Comparison of ENCODE assay signal across 1 cellular context in the genomic region with DNA sequence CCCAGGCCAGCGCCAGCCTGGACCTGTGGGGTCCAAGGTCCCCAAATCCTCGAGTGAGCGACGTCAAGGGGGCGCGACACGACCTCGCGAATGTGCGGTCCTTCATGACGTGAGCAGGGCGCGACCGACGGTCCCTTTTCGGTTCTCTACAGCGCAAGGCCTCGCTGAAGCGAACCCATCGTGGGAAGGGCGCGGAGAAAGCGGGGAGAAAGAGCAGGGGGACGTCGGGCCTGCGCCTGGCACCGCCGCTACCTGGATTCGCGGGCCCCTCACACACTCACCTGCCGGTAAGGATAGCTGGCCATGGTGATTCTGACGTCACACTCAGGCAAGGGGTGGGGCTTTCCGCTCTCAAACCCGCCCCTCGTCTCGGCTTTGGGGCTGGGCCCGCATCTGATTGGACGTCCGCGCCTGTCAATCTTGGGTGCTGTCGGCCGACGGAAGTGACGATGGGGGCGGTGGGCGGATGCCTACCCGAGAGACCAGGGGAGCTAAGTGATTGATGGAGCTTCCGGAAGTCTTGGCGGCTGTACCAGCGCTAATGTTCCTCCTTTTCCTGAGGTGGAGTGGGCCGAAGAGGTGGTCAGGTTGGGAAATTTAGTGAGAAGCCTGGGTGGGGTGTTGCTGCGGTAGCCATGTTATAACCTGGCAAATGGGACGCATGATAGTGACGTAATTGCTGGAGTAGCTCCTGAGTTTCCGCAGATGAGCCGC.
TF ChIP-seq lines count a peak whose summit lies in the region.

A gene with protein sequence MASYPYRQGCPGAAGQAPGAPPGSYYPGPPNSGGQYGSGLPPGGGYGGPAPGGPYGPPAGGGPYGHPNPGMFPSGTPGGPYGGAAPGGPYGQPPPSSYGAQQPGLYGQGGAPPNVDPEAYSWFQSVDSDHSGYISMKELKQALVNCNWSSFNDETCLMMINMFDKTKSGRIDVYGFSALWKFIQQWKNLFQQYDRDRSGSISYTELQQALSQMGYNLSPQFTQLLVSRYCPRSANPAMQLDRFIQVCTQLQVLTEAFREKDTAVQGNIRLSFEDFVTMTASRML (minus strand): TSS at position 317 of the 714 bp plus-strand sequence. CDS start 12 bp downstream, at position 305.

TF ChIP-seq in HEK293, 187 proteins besides CTCF, POLR2A, EP300 and RAD21 (continued from another document):
- TF ChIP-seq, protein P1, sequence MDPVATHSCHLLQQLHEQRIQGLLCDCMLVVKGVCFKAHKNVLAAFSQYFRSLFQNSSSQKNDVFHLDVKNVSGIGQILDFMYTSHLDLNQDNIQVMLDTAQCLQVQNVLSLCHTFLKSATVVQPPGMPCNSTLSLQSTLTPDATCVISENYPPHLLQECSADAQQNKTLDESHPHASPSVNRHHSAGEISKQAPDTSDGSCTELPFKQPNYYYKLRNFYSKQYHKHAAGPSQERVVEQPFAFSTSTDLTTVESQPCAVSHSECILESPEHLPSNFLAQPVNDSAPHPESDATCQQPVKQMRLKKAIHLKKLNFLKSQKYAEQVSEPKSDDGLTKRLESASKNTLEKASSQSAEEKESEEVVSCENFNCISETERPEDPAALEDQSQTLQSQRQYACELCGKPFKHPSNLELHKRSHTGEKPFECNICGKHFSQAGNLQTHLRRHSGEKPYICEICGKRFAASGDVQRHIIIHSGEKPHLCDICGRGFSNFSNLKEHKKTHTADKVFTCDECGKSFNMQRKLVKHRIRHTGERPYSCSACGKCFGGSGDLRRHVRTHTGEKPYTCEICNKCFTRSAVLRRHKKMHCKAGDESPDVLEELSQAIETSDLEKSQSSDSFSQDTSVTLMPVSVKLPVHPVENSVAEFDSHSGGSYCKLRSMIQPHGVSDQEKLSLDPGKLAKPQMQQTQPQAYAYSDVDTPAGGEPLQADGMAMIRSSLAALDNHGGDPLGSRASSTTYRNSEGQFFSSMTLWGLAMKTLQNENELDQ (tag by site-specific recombination; IDR thresholded peaks at IDR 0.05; ENCODE audit: low read depth), result no peak
- TF ChIP-seq ZNF394 (tag by site-specific recombination; IDR thresholded peaks at IDR 0.05; ENCODE audit: borderline replicate concordance) (peak; percentile 100), MYNN (tag by site-specific recombination; IDR thresholded peaks at IDR 0.05; ENCODE audit: borderline replicate concordance) (peak; percentile 27; the same call in 1 of the 2 replicates), ZNF157 (tag by site-specific recombination; IDR thresholded peaks at IDR 0.05) (no peak), ZNF10 (tag by site-specific recombination; IDR thresholded peaks at IDR 0.05) (no peak), SP7 (tag by site-specific recombination; IDR thresholded peaks at IDR 0.05) (peak; percentile 83), ZFP41 (tag by site-specific recombination; IDR thresholded peaks at IDR 0.05; ENCODE audit: borderline replicate concordance) (no peak), ZNF501 (tag by site-specific recombination; IDR thresholded peaks at IDR 0.05) (peak; percentile 80; the same call in 1 of the 2 replicates), ZNF223 (tag by site-specific recombination; IDR thresholded peaks at IDR 0.05) (no peak), ZNF211 (tag by site-specific recombination; IDR thresholded peaks at IDR 0.05; ENCODE audit: low read depth) (no peak), ZBTB21 (tag by site-specific recombination; IDR thresholded peaks at IDR 0.05) (peak; percentile 100), SP3 (tag by site-specific recombination; IDR thresholded peaks at IDR 0.05) (peak; percentile 100)
- TF ChIP-seq, protein P2, sequence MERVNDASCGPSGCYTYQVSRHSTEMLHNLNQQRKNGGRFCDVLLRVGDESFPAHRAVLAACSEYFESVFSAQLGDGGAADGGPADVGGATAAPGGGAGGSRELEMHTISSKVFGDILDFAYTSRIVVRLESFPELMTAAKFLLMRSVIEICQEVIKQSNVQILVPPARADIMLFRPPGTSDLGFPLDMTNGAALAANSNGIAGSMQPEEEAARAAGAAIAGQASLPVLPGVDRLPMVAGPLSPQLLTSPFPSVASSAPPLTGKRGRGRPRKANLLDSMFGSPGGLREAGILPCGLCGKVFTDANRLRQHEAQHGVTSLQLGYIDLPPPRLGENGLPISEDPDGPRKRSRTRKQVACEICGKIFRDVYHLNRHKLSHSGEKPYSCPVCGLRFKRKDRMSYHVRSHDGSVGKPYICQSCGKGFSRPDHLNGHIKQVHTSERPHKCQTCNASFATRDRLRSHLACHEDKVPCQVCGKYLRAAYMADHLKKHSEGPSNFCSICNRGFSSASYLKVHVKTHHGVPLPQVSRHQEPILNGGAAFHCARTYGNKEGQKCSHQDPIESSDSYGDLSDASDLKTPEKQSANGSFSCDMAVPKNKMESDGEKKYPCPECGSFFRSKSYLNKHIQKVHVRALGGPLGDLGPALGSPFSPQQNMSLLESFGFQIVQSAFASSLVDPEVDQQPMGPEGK (tag by site-specific recombination; IDR thresholded peaks at IDR 0.05), result peak; percentile 66; the same call in 1 of the 2 replicates
- TF ChIP-seq, protein P3, sequence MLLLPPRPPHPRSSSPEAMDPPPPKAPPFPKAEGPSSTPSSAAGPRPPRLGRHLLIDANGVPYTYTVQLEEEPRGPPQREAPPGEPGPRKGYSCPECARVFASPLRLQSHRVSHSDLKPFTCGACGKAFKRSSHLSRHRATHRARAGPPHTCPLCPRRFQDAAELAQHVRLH (tag by site-specific recombination; IDR thresholded peaks at IDR 0.05), result peak; percentile 99
- TF ChIP-seq, protein P4, sequence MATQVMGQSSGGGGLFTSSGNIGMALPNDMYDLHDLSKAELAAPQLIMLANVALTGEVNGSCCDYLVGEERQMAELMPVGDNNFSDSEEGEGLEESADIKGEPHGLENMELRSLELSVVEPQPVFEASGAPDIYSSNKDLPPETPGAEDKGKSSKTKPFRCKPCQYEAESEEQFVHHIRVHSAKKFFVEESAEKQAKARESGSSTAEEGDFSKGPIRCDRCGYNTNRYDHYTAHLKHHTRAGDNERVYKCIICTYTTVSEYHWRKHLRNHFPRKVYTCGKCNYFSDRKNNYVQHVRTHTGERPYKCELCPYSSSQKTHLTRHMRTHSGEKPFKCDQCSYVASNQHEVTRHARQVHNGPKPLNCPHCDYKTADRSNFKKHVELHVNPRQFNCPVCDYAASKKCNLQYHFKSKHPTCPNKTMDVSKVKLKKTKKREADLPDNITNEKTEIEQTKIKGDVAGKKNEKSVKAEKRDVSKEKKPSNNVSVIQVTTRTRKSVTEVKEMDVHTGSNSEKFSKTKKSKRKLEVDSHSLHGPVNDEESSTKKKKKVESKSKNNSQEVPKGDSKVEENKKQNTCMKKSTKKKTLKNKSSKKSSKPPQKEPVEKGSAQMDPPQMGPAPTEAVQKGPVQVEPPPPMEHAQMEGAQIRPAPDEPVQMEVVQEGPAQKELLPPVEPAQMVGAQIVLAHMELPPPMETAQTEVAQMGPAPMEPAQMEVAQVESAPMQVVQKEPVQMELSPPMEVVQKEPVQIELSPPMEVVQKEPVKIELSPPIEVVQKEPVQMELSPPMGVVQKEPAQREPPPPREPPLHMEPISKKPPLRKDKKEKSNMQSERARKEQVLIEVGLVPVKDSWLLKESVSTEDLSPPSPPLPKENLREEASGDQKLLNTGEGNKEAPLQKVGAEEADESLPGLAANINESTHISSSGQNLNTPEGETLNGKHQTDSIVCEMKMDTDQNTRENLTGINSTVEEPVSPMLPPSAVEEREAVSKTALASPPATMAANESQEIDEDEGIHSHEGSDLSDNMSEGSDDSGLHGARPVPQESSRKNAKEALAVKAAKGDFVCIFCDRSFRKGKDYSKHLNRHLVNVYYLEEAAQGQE (tag by site-specific recombination; IDR thresholded peaks at IDR 0.05), result no peak
TF ChIP-seq in HEK293: peak in this region for 64.
